In genomic region chr2:215784371-215784783, GRCh38 we compare ENCODE assay signal across 13 cellular contexts.
DNase-seq lines count a peak whose midpoint lies in the region; ATAC-seq and TF ChIP-seq lines count a peak whose summit lies in the region.
"Had no signal": no experiment of that assay in that cellular context is flagged by ENCODE, and none has a peak within 500 bp of the region (broad histone marks: within the 10 kb centered on the region; RNA-seq: fewer than 3 reads in every experiment).

No MANE protein-coding gene starts in this region.

- no peak overlapping the region for H4K8ac ChIP-seq in trophoblast cell (ENCODE audit: low read depth, low read length)

- WGBS in trophoblast cell (ENCODE audit: extremely low coverage, insufficient coverage, insufficient read length): no CpG with 5 or more reads among the region's 3 CpGs

- H3K27me3 ChIP-seq in trophoblast cell (ENCODE audit: insufficient read depth, low read length): no peaks in the 10 kb centered on the region
- H3K27me3 ChIP-seq: Peyer's patch had no signal

- H3K79me2 ChIP-seq in trophoblast cell (ENCODE audit: control insufficient read depth, insufficient read depth, low read length, poor library complexity): peaks cover 2% of the 10 kb centered on the region

- peaks cover 9% of the 10 kb centered on the region for H3K79me1 ChIP-seq in trophoblast cell (ENCODE audit: low read length)

- H3K4me3 ChIP-seq in fibroblast of the aortic adventitia (ENCODE audit: low read depth, low read length): no peak overlapping the region
- H3K4me3 ChIP-seq in trophoblast cell (ENCODE audit: low read depth, low read length): no peak overlapping the region
- H3K4me3 ChIP-seq: Peyer's patch had no signal

- H3K27ac ChIP-seq in trophoblast cell (ENCODE audit: low read depth, low read length): peak overlapping the region; percentile 50

- no peaks in the 10 kb centered on the region for H3K9me3 ChIP-seq in trophoblast cell (ENCODE audit: insufficient read depth, low read depth, low read length)
- H3K9me3 ChIP-seq: Peyer's patch had no signal

- no peak overlapping the region for H3K14ac ChIP-seq in trophoblast cell (ENCODE audit: low read length)

- H4K12ac ChIP-seq in trophoblast cell (ENCODE audit: low read depth, low read length): no peak overlapping the region

- H2BK12ac ChIP-seq in trophoblast cell (ENCODE audit: low read length): peak overlapping the region; percentile 61

- H3K36me3 ChIP-seq in trophoblast cell (ENCODE audit: control insufficient read depth in 1 of 2, insufficient read depth in 2 of 2, low read length in 2 of 2): no peaks in the 10 kb centered on the region
- H3K36me3 ChIP-seq: Peyer's patch had no signal

- no peak overlapping the region for H3K4me2 ChIP-seq in trophoblast cell (ENCODE audit: low read length)

- no peak overlapping the region for H3K9ac ChIP-seq in trophoblast cell (ENCODE audit: low read length)

- DNase-seq in AG09319 (ENCODE audit: extremely low read depth, low read depth): peak; percentile 91
- DNase-seq in SK-N-DZ (ENCODE audit: low spot score): peak; percentile 30
- peak; percentile 98 for DNase-seq in fibroblast of the aortic adventitia (ENCODE audit: low read depth)
- DNase-seq in trophoblast cell: peak in 1 of 2 donors; percentile 39
- DNase-seq in activated effector memory CD4-positive, alpha-beta T cell treated with anti-CD3 and anti-CD28 coated beads, Interleukin-2, amount 50 U/mL, for 16 hours: no peak
- DNase-seq in NCI-H1048 (lab: John Stamatoyannopoulos, UW): no peak
- no peak for DNase-seq in middle frontal gyrus (ENCODE audit: extremely low spot score, low spot score)
- DNase-seq: CD8-positive, alpha-beta T cell; NCI-H187 treated with DMSO at 0.1 percent for 48 hours; Peyer's patch had no signal

- no peak overlapping the region for H2AFZ ChIP-seq in trophoblast cell (ENCODE audit: insufficient read depth, low read length, poor library complexity)

- ATAC-seq in GM21367 (IDR thresholded peaks at IDR 0.05; ENCODE audit: unreplicated experiment): no peak
- ATAC-seq: activated CD4-positive, CD25-positive, alpha-beta regulatory T cell treated with anti-CD3 and anti-CD28 coated beads, Interleukin-2, amount 50 U/mL, for 24 hours; CD8-positive, alpha-beta T cell; stimulated activated effector memory CD8-positive, alpha-beta T cell treated with anti-CD3 and anti-CD28 coated beads, Interleukin-12 subunit alpha, Interleukin-12 subunit beta, amount 100 ng/mL, for 72 hours had no signal

- peak overlapping the region; percentile 75 for H2BK5ac ChIP-seq in trophoblast cell (ENCODE audit: low read depth, low read length, poor library complexity)

- no peak overlapping the region for H3K4ac ChIP-seq in trophoblast cell (ENCODE audit: low read depth, low read length)

- peak overlapping the region; percentile 77 for H2BK120ac ChIP-seq in trophoblast cell (ENCODE audit: insufficient read depth, low read length, poor library complexity)

- H3K4me1 ChIP-seq in trophoblast cell (ENCODE audit: control insufficient read depth in 1 of 2, insufficient read depth in 2 of 2, low read length in 2 of 2): peaks cover 8 to 14% of the 10 kb centered on the region in 2 experiments

- H4K91ac ChIP-seq in trophoblast cell (ENCODE audit: low read depth, low read length): peak overlapping the region; percentile 28

- TF ChIP-seq CTCF in AG09319 (IDR thresholded peaks at IDR 0.05; ENCODE audit: low read depth, low read length): no peak
- TF ChIP-seq CTCF in fibroblast of the aortic adventitia (IDR thresholded peaks at IDR 0.05; ENCODE audit: insufficient read depth, low read length): no peak

- no peak overlapping the region for H3K18ac ChIP-seq in trophoblast cell (ENCODE audit: low read length)

- H3K23ac ChIP-seq in trophoblast cell (ENCODE audit: low read length): no peak overlapping the region

- H2AK5ac ChIP-seq in trophoblast cell (ENCODE audit: low read length): no peak overlapping the region

Comparison
In these comparisons a context has a peak if more than half of its experiments do, and no peak if none do; other contexts are left out.
1. DNase-seq: peak in AG09319 (single experiment), SK-N-DZ (single experiment) and fibroblast of the aortic adventitia (single experiment); none in activated effector memory CD4-positive, alpha-beta T cell treated with anti-CD3 and anti-CD28 coated beads, Interleukin-2, amount 50 U/mL, for 16 hours (single experiment), NCI-H1048 (single experiment) and middle frontal gyrus (single experiment).